8 cellular contexts compared by ENCODE assay signal in genomic region chr10:130109796-130110235, GRCh38. TPM values are rescaled to one million over a fixed set of nuclear protein-coding genes. Genes with fewer than 3 reads are reported as not detected.
DNase-seq lines count a peak whose midpoint lies in the region; ATAC-seq and TF ChIP-seq lines count a peak whose summit lies in the region.

No MANE protein-coding gene starts in this region.

- DNase-seq in AG08396 (ENCODE audit: low spot score) = peak; percentile 84
- peak; percentile 54 for DNase-seq in NCI-H2196 (lab: John Stamatoyannopoulos, UW; ENCODE audit: unreplicated experiment)
- DNase-seq in activated CD4-positive, alpha-beta T cell treated with anti-CD3 and anti-CD28 coated beads for 1 hour = peak; percentile 38
- DNase-seq in colonic mucosa = peak; percentile 88
- DNase-seq in stimulated activated CD4-positive, alpha-beta T cell treated with anti-CD3 and anti-CD28 coated beads, Interleukin-1b, Interleukin-23, amount 100 ng/mL, for 4 hours (ENCODE audit: low read depth in 2 of 2) = peak; percentile 41 to 75

- TF ChIP-seq CTCF in colonic mucosa (IDR thresholded peaks at IDR 0.05) = peak; percentile 80

- H3K36me3 ChIP-seq in colonic mucosa = no peaks in the 10 kb centered on the region

- ATAC-seq in GM21825 (IDR thresholded peaks at IDR 0.05; ENCODE audit: unreplicated experiment) (peak; percentile 1), HG03139 (IDR thresholded peaks at IDR 0.05; ENCODE audit: unreplicated experiment) (no peak)

- H3K9me3 ChIP-seq in colonic mucosa = no peaks in the 10 kb centered on the region

- peaks cover 11% of the 10 kb centered on the region for H3K4me1 ChIP-seq in colonic mucosa

- intact Hi-C loops in colonic mucosa (cut with DNase I) = no loop called here

- H3K9ac ChIP-seq in colonic mucosa (ENCODE audit: low read depth in 2 of 2, low read length in 2 of 2) = peak overlapping the region; percentile 76 to 90

- H3K4me3 ChIP-seq in colonic mucosa = peak overlapping the region; percentile 67

- H3K27me3 ChIP-seq in colonic mucosa (no peaks in the 10 kb centered on the region), layer of hippocampus (ENCODE audit: control insufficient read depth, insufficient read depth, low read length) (no peaks in the 10 kb centered on the region)

- peak overlapping the region; percentile 97 for H3K27ac ChIP-seq in colonic mucosa
- peak overlapping the region; percentile 95 for H3K27ac ChIP-seq in layer of hippocampus (ENCODE audit: low read depth, low read length)

RNA-seq across cellular contexts. Expression of gene C10orf143, which starts 0.8 kb away (rescaled TPM):
- total RNA-seq in colonic mucosa = 1 to 10 TPM; 1.9 to 3.1 TPM

RNA-seq across cellular contexts. Expression of gene GLRX3, which starts 26.4 kb away (rescaled TPM):
- 10 to 100 TPM; 50.0 to 86.5 TPM for total RNA-seq in colonic mucosa

Comparison
In these comparisons a context has a peak if more than half of its experiments do, and no peak if none do; other contexts are left out.
1. DNase-seq: peak in every context shown above with its lines; median percentile 88 in colonic mucosa; 84 in AG08396; 58 in stimulated activated CD4-positive, alpha-beta T cell treated with anti-CD3 and anti-CD28 coated beads, Interleukin-1b, Interleukin-23, amount 100 ng/mL, for 4 hours; 54 in NCI-H2196; 38 in activated CD4-positive, alpha-beta T cell treated with anti-CD3 and anti-CD28 coated beads for 1 hour.